ENCODE assay signal across 1 cellular context in the genomic region with DNA sequence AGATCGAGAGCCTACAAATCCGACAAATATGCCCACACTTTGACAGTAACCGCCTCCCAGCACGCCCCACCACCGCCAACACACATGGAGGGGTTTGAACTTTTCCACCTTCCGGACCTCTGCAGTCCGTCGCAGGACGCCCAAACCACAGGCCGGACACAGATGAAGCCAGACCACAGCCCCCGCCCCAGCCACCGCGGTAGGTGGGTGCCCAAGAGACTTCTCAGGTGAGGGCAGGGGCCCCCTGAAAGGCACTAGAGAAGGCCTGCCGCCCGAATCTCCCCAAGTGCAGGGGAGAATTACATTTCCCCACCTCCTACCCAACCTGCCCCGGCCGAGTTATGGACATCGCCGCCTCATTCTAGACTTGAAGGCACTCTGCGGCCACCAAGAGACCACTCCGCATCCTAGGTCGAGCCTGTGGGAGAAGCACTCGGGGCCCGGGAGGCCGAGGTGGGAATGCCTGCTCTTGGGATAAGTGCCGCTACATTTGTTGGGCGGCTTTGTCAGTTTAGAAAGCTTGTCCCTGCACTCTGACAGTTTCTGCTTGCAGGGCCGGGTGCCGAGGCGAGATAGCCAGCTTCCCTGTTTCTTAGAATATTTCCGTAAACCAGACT.
TF ChIP-seq lines count a peak whose summit lies in the region.

No MANE protein-coding gene starts in this region.

TF ChIP-seq in WTC11, 78 proteins besides CTCF, POLR2A, EP300 and RAD21 (continued from another document):
- no peak for TF ChIP-seq ZNF532 (CRISPR knock-in tag; IDR thresholded peaks at IDR 0.05; ENCODE audit: borderline replicate concordance)
- TF ChIP-seq, protein P1, sequence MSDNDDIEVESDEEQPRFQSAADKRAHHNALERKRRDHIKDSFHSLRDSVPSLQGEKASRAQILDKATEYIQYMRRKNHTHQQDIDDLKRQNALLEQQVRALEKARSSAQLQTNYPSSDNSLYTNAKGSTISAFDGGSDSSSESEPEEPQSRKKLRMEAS (CRISPR knock-in tag; IDR thresholded peaks at IDR 0.05) = no peak
- TF ChIP-seq FOXK1 (CRISPR knock-in tag; IDR thresholded peaks at IDR 0.05) = no peak
- no peak for TF ChIP-seq MXD4 (CRISPR knock-in tag; IDR thresholded peaks at IDR 0.05; ENCODE audit: borderline replicate concordance)
TF ChIP-seq in WTC11: peak in this region for 0.
